17 cellular contexts compared by ENCODE assay signal in the genomic region with DNA sequence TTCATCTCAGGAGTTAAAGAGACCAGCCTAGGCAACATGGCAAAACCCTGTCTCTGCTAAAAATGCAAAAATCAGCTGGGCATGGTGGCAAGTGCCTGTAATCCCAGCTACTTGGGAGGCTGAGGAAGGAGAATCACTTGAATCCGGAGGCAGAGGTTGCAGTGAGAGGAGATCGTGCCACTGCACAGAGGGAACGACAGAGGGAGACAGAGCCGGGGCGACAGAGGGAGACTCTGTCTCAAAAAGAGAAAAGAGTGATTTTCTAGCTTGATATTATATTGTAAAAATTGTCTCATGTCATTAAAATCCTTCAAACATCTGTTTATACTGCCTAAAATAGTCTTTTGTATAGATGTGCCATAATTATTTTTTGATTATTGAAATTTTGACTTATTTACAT.
DNase-seq lines count a peak whose midpoint lies in the region; ATAC-seq and TF ChIP-seq lines count a peak whose summit lies in the region.
"Had no signal": no experiment of that assay in that cellular context is flagged by ENCODE, and none has a peak within 500 bp of the region (broad histone marks: within the 10 kb centered on the region; RNA-seq: fewer than 3 reads in every experiment).

No MANE protein-coding gene starts in this region.

- intact Hi-C loops in A673 (cut with micrococcal nuclease; ENCODE audit: unreplicated experiment) (no loop called here), Panc1 (cut with micrococcal nuclease; ENCODE audit: unreplicated experiment) (no loop called here), posterior vena cava (cut with DNase I) (no loop called here)

- BruUV-seq in A673 (replicated peaks; lab: Mats Ljungman, UMichigan) (no TSS peak), Panc1 (replicated peaks; lab: Mats Ljungman, UMichigan) (no TSS peak)

- H3K4me1 ChIP-seq in A673 (ENCODE audit: insufficient read depth, low read length, poor library complexity, severe bottlenecking) (no peaks in the 10 kb centered on the region), Panc1 (ENCODE audit: control insufficient read depth, insufficient read depth, low read length) (no peaks in the 10 kb centered on the region)
- H3K4me1 ChIP-seq: ascending aorta had no signal

- peak; percentile 28; the same call in 1 of the 2 replicates for TF ChIP-seq CTCF in A673 (conservative IDR thresholded peaks at IDR 0.05; ENCODE audit: low read depth, low read length)
- TF ChIP-seq CTCF in GM12874 (IDR thresholded peaks at IDR 0.05; ENCODE audit: insufficient read depth, low read depth, low read length): peak; percentile 52; the same call in 1 of the 2 replicates
- TF ChIP-seq CTCF in Panc1 (IDR thresholded peaks at IDR 0.05): peak; percentile 76
- peak; percentile 44 for TF ChIP-seq CTCF in epithelial cell of esophagus (IDR thresholded peaks at IDR 0.05; ENCODE audit: insufficient read depth, low read depth, low read length, missing control alignments)

- CTCF ChIA-PET in A673 (lab: Charles Lee): no interaction called here
- CTCF ChIA-PET in Panc1 (lab: Charles Lee): no interaction called here

- DNase-seq in A673 (ENCODE audit: low spot score) (peak; percentile 1), Panc1 (ENCODE audit: low read depth, low spot score) (no peak), epithelial cell of esophagus (ENCODE audit: low read depth) (peak; percentile 1), HPDE6-E6E7 (ENCODE audit: extremely low spot score) (no peak), posterior vena cava (ENCODE audit: low spot score) (no peak), NCI-H2081 (lab: John Stamatoyannopoulos, UW) (no peak)
- DNase-seq: activated CD4-positive, CD25-positive, alpha-beta regulatory T cell; activated T-cell treated with anti-CD3 and anti-CD28 coated beads, Interleukin-2, amount 50 U/mL, for 24 hours; AML-193; GF-D8; head of caudate nucleus; NCI-H1092; stimulated activated CD4-positive, alpha-beta T cell treated with anti-CD3 and anti-CD28 coated beads, Interleukin-2, amount 100 ng/mL, for 24 hours had no signal

- POLR2A ChIA-PET in A673 (lab: Charles Lee; ENCODE audit: low non-redundant PET): no interaction called here
- POLR2A ChIA-PET in Panc1 (lab: Charles Lee): no interaction called here

- no peak overlapping the region for H3K27ac ChIP-seq in A673 (ENCODE audit: low read depth, low read length, poor library complexity, severe bottlenecking)
- H3K27ac ChIP-seq in Panc1 (ENCODE audit: low read length): no peak overlapping the region
- H3K27ac ChIP-seq: ascending aorta had no signal

- H3K27me3 ChIP-seq in A673 (replicated peaks; ENCODE audit: insufficient read depth, low read depth, low read length, poor library complexity) (peaks cover 16% of the 10 kb centered on the region), Panc1 (ENCODE audit: control insufficient read depth, insufficient read depth, low read length) (no peaks in the 10 kb centered on the region)
- H3K27me3 ChIP-seq: ascending aorta had no signal

- ATAC-seq in Panc1 (0 out of 2 replicates have a peak, but pooled peaks have one; percentile 60), GM21576 (IDR thresholded peaks at IDR 0.05; ENCODE audit: unreplicated experiment) (no peak)
- ATAC-seq: stimulated activated memory B cell treated with anti-CD40 and anti-IgM and Interleukin-4, amounts not matched to agents 10 μg/mL and 1 μg/mL and 100 μg/mL, for 72 hours had no signal

- H3K4me3 ChIP-seq in A673 (ENCODE audit: low read depth, low read length, poor library complexity, severe bottlenecking) (no peak overlapping the region), Panc1 (ENCODE audit: low read depth in 2 of 2, low read length in 2 of 2) (no peak overlapping the region), epithelial cell of esophagus (ENCODE audit: low read length) (no peak overlapping the region)
- H3K4me3 ChIP-seq: ascending aorta had no signal

- H3K36me3 ChIP-seq in A673 (ENCODE audit: insufficient read depth, low read length, poor library complexity, severe bottlenecking): no peaks in the 10 kb centered on the region
- H3K36me3 ChIP-seq in Panc1 (ENCODE audit: control insufficient read depth, insufficient read depth, low read length): no peaks in the 10 kb centered on the region
- H3K36me3 ChIP-seq: ascending aorta had no signal

- H3K9me3 ChIP-seq in A673 (ENCODE audit: low read depth, low read length, poor library complexity, severe bottlenecking) (peaks cover 6% of the 10 kb centered on the region), Panc1 (ENCODE audit: control insufficient read depth, insufficient read depth, low read depth, low read length) (no peaks in the 10 kb centered on the region)
- H3K9me3 ChIP-seq: ascending aorta had no signal

- in situ Hi-C loops in Panc1 (cut with HindIII; ENCODE audit: low pct_unique_long_range_greater_than_20kb, low sequenced_read_pairs): no loop called here

Comparison
In these comparisons a context has a peak if more than half of its experiments do, and no peak if none do; other contexts are left out.
1. DNase-seq: peak in A673 (single experiment) and epithelial cell of esophagus (single experiment); none in Panc1 (single experiment), HPDE6-E6E7 (single experiment), posterior vena cava (single experiment) and NCI-H2081 (0 of 2).
2. Peak in every context shown above with its lines, with median percentiles within 50 percentile points of each other: CTCF ChIP-seq.